Comparison of ENCODE assay signal across 8 cellular contexts in the genomic region with DNA sequence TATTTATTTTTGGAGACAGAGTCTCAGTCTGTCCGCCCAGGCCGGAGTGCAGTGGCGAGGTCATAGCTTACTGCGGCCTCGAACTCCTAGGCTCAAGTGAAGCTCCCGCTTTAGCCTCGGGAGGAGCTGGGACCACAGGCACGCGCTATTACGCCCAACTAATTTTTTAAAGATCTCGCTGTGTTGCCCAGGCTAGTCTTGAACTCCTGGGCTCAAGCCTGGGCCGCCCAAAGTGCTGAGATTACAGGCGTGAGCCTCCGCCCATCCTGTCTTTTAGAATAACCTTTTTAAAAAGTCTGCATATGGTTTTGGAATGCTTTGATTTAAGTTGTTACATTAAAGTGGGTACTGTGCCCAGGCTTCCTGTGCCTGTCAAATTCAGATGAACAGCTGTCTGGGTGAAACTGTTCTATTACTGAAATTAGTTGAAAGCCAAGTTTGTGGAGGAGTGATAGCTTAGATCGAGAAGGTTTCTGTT. TPM values are rescaled to one million over a fixed set of nuclear protein-coding genes. Genes with fewer than 3 reads are reported as not detected.
DNase-seq lines count a peak whose midpoint lies in the region; ATAC-seq and TF ChIP-seq lines count a peak whose summit lies in the region.

No MANE protein-coding gene starts in this region.

- TF ChIP-seq CTCF in activated B cell treated with CpG ODN at 0.5 μM for 24 hours (IDR thresholded peaks at IDR 0.05), result no peak

- H3K27me3 Mint-ChIP-seq in activated B cell treated with CpG ODN at 0.5 μM for 24 hours, result no peaks in the 10 kb centered on the region

- H3K4ac ChIP-seq in neuronal stem cell (ENCODE audit: low read length), result no peak overlapping the region

- H3K23ac ChIP-seq in neuronal stem cell (ENCODE audit: low read depth, low read length, poor library complexity), result no peak overlapping the region

- DNase-seq in activated B cell treated with CpG ODN at 0.5 μM for 24 hours (no peak), epithelial cell of prostate (ENCODE audit: low read depth, low spot score) (no peak), neuronal stem cell (ENCODE audit: low spot score) (no peak), NCI-H146 (lab: John Stamatoyannopoulos, UW) (no peak), cerebellar cortex (ENCODE audit: low spot score) (no peak), DMS79 (lab: John Stamatoyannopoulos, UW) (no peak)

- H3K27ac ChIP-seq in epithelial cell of prostate, result peak overlapping the region; percentile 96
- no peak overlapping the region for H3K27ac ChIP-seq in neuronal stem cell (replicated peaks; ENCODE audit: low read length)

- no peak overlapping the region for H3K9ac ChIP-seq in neuronal stem cell (ENCODE audit: low read depth, low read length, poor library complexity)

- H3K36me3 ChIP-seq in neuronal stem cell (replicated peaks in 1 of 2; ENCODE audit: control insufficient read depth in 2 of 2, insufficient read depth in 2 of 2, low read length in 2 of 2), result peaks cover 0 to 11% of the 10 kb centered on the region in 2 donors

- H3K9me3 Mint-ChIP-seq in activated B cell treated with CpG ODN at 0.5 μM for 24 hours, result no peaks in the 10 kb centered on the region

- H3K79me1 ChIP-seq in neuronal stem cell (ENCODE audit: low read depth, low read length), result peaks cover 3% of the 10 kb centered on the region

- H3K9me3 ChIP-seq in neuronal stem cell (replicated peaks in 1 of 2; ENCODE audit: control insufficient read depth in 2 of 2, insufficient read depth in 1 of 2, low read depth in 1 of 2, low read length in 2 of 2), result peaks cover 0 to 2% of the 10 kb centered on the region in 2 donors

- peak overlapping the region; percentile 97 for H2AFZ ChIP-seq in neuronal stem cell (ENCODE audit: low read length)

- peak overlapping the region; percentile 99 for H3K4me3 Mint-ChIP-seq in activated B cell treated with CpG ODN at 0.5 μM for 24 hours

- no peak overlapping the region for H2BK120ac ChIP-seq in neuronal stem cell (ENCODE audit: low read depth, low read length)

- no CpG with 5 or more reads among the region's 15 CpGs for WGBS in neuronal stem cell (ENCODE audit: extremely low coverage in 2 of 2, insufficient read length in 2 of 2, insufficient replicate concordance in 1 of 2), 2 donors

- H3K14ac ChIP-seq in neuronal stem cell (ENCODE audit: low read length), result no peak overlapping the region

- no peak overlapping the region for H2BK15ac ChIP-seq in neuronal stem cell (ENCODE audit: low read length)

- no peaks in the 10 kb centered on the region for H3K27me3 ChIP-seq in neuronal stem cell (ENCODE audit: control insufficient read depth in 3 of 3, insufficient read depth in 3 of 3, low read depth in 1 of 3, low read length in 3 of 3)

- no peak overlapping the region for H2BK5ac ChIP-seq in neuronal stem cell (ENCODE audit: low read length)

- CTCF ChIA-PET in activated B cell treated with CpG ODN at 0.5 μM for 24 hours (lab: Charles Lee), result interaction anchor here (0.5 kb wide), 1 partner anchor 746 kb away, joined by 3 read pairs; no protein-coding TSS in a partner anchor

- peak overlapping the region; percentile 56 for H3K4me2 ChIP-seq in neuronal stem cell (ENCODE audit: insufficient read depth, low read length, poor library complexity, severe bottlenecking)

- peaks cover 6 to 7% of the 10 kb centered on the region in 2 donors for H3K4me1 ChIP-seq in neuronal stem cell (ENCODE audit: control insufficient read depth in 2 of 2, insufficient read depth in 1 of 2, low read depth in 1 of 2, low read length in 2 of 2)

- H2BK12ac ChIP-seq in neuronal stem cell (ENCODE audit: low read length), result no peak overlapping the region

- no peak overlapping the region for H4K91ac ChIP-seq in neuronal stem cell (ENCODE audit: low read depth, low read length, poor library complexity)

- H4K8ac ChIP-seq in neuronal stem cell (ENCODE audit: low read depth, low read length), result no peak overlapping the region

- intact Hi-C loops in activated B cell treated with CpG ODN at 0.5 μM for 24 hours (cut with micrococcal nuclease), result loop anchor here (1.0 to 10.0 kb wide), 7 partner anchors 110 to 1342 kb away; a partner anchor contains a TSS

- peak overlapping the region; percentile 51 to 92 for H3K4me3 ChIP-seq in neuronal stem cell (ENCODE audit: low read length in 2 of 2)

- no peak overlapping the region for H2AK5ac ChIP-seq in neuronal stem cell (ENCODE audit: low read depth, low read length)

- H3K18ac ChIP-seq in neuronal stem cell (ENCODE audit: low read length), result no peak overlapping the region

- peak; percentile 25 for ATAC-seq in GM19035 (IDR thresholded peaks at IDR 0.05; ENCODE audit: unreplicated experiment)
- ATAC-seq in HG03064 (IDR thresholded peaks at IDR 0.05; ENCODE audit: low read depth, unreplicated experiment), result peak; percentile 38
- ATAC-seq in activated B cell treated with CpG ODN at 0.5 μM for 24 hours (ENCODE audit: low read depth), result no peak

- H3K36me3 Mint-ChIP-seq in activated B cell treated with CpG ODN at 0.5 μM for 24 hours (ENCODE audit: low read depth), result peaks cover 26% of the 10 kb centered on the region

- POLR2A ChIA-PET in activated B cell treated with CpG ODN at 0.5 μM for 24 hours (lab: Charles Lee), result interaction anchor here (0.6 to 2.3 kb wide), 6 partner anchors 13 to 952 kb away, joined by 3 to 13 read pairs (median 4); a partner anchor contains a TSS

- peak overlapping the region; percentile 99 for H3K27ac Mint-ChIP-seq in activated B cell treated with CpG ODN at 0.5 μM for 24 hours

- peaks cover 43% of the 10 kb centered on the region for H3K4me1 Mint-ChIP-seq in activated B cell treated with CpG ODN at 0.5 μM for 24 hours

RNA-seq across cellular contexts. Expression of a gene that starts 0.9 kb away (rescaled TPM):
- 46.3 and 51.0 TPM in 2 replicates for total RNA-seq in activated B cell treated with CpG ODN at 0.5 μM for 24 hours
- 22.2 TPM for polyA plus RNA-seq in neuronal stem cell (2013, experiment 1 of 2)
- polyA plus RNA-seq in neuronal stem cell (2013, experiment 2 of 2), result 21.0 TPM

RNA-seq across cellular contexts. Expression of a gene that starts 5.8 kb away (rescaled TPM):
- total RNA-seq in activated B cell treated with CpG ODN at 0.5 μM for 24 hours, result not detected in 2 replicates
- not detected for polyA plus RNA-seq in neuronal stem cell (2013, experiment 1 of 2)
- polyA plus RNA-seq in neuronal stem cell (2013, experiment 2 of 2), result not detected
